Comparison of ENCODE assay signal across 18 cellular contexts in genomic region chr15:59548501-59549230, GRCh38.
"Had no signal": no experiment of that assay in that cellular context is flagged by ENCODE, and none has a peak within 500 bp of the region (broad histone marks: within the 10 kb centered on the region; RNA-seq: fewer than 3 reads in every experiment).

No MANE protein-coding gene starts in this region.

- H3K4me1 ChIP-seq: ascending aorta, breast epithelium, gastroesophageal sphincter, upper lobe of right lung had no signal

- H3K36me3 ChIP-seq: ascending aorta, breast epithelium, gastroesophageal sphincter, heart right ventricle, neutrophil, upper lobe of right lung had no signal

- H3K27me3 ChIP-seq: ascending aorta, breast epithelium, neutrophil, upper lobe of right lung had no signal

- DNase-seq: activated CD4-positive, CD25-positive, alpha-beta regulatory T cell treated with anti-CD3 and anti-CD28 coated beads, Interleukin-2, amount 50 U/mL, for 72 hours; activated naive CD4-positive, alpha-beta T cell treated with anti-CD3 and anti-CD28 coated beads for 36 hours; activated naive CD8-positive, alpha-beta T cell treated with anti-CD3 and anti-CD28 coated beads, Interleukin-2, amount 50 U/mL, for 24 hours; activated T-cell treated with anti-CD3 and anti-CD28 coated beads for 4 hours; cerebellar nuclear complex; heart right ventricle; natural killer cell; posterior cingulate gyrus; right cardiac atrium; stimulated activated naive CD8-positive, alpha-beta T cell treated with anti-CD3 and anti-CD28 coated beads, Interleukin-15, amount 100 ng/mL, for 72 hours; T1000; upper lobe of right lung had no signal

- H3K27ac ChIP-seq: ascending aorta, breast epithelium, gastroesophageal sphincter, heart right ventricle, neutrophil, upper lobe of right lung had no signal

- H3K4me3 ChIP-seq: ascending aorta, breast epithelium, gastroesophageal sphincter, heart right ventricle, upper lobe of right lung had no signal

- H3K9me3 ChIP-seq: ascending aorta, breast epithelium, gastroesophageal sphincter, heart right ventricle, neutrophil, upper lobe of right lung had no signal

- ATAC-seq: activated naive CD8-positive, alpha-beta T cell treated with anti-CD3 and anti-CD28 coated beads, Interleukin-2, amount 50 U/mL, for 24 hours; activated T-helper 17 cell treated with anti-CD3 and anti-CD28 coated beads, Interleukin-2, amount 50 U/mL, for 72 hours; gastroesophageal sphincter; heart right ventricle; left lobe of liver; natural killer cell; right cardiac atrium; stimulated activated naive CD8-positive, alpha-beta T cell treated with anti-CD3 and anti-CD28 coated beads, Interleukin-15, amount 100 ng/mL, for 72 hours; upper lobe of right lung had no signal
